Comparison of ENCODE assay signal across 2 cellular contexts in the genomic region with DNA sequence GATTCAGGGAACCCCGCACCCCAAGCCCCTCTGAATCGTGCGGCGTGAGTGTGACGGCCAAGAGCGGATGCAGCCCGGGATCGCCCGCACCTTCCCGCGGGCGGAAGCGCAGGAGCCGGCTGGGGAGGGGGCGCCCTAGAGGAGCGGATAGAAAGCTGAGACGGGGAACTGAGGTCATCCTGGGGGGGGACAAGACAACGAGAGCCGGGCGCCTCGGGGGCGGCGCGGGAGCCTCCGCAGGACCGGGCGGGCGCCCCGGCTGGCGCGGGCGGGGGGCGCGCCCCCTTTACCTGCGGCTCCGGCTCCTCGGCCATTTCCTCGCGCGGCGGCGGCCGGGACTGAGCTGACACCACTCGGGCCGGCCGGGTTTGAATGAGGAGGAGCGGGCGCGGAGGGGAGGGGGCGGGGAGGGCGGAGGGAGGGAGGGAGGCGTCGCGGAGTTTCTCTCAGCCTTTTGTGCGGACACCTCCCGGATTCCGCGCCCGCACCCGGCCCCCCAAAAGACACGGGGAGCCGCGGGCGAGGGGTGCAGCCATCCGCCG.
A peak's percentile ranks its signal among the peaks of the same experiment; 100 is the strongest.
TF ChIP-seq lines count a peak whose summit lies in the region.

A gene (minus strand): TSS at position 374 of the 542 bp plus-strand sequence. CDS start 11,013 bp downstream, outside the sequence.

TF ChIP-seq in GM12891, 5 proteins besides CTCF, POLR2A, EP300 and RAD21:
- TF ChIP-seq POLR2AphosphoS5 (IDR thresholded peaks at IDR 0.05; ENCODE audit: low read depth, low read length), result peak; percentile 60; the same call in 1 of the 2 replicates

TF ChIP-seq in GM12878, 131 proteins besides CTCF, POLR2A, EP300 and RAD21:
- 0 out of 2 replicates have a peak, but pooled peaks have one; percentile 9 for TF ChIP-seq SMAD5 (IDR thresholded peaks at IDR 0.05; ENCODE audit: low read depth)
- 0 out of 2 replicates have a peak, but pooled peaks have one; percentile 41 for TF ChIP-seq RB1 (IDR thresholded peaks at IDR 0.05; ENCODE audit: borderline replicate concordance)
- TF ChIP-seq POLR2AphosphoS2 (IDR thresholded peaks at IDR 0.05; ENCODE audit: low read depth, low read length), result 0 out of 2 replicates have a peak, but pooled peaks have one; percentile 2
- TF ChIP-seq ETV6 (conservative IDR thresholded peaks at IDR 0.05 in 1 of 2, IDR thresholded peaks at IDR 0.05 in 1 of 2; ENCODE audit: borderline replicate concordance in 1 of 2, low read depth in 1 of 2), result peak in 1 of 2 experiments; percentile 92; a peak in 1 of 4 replicates
- TF ChIP-seq YY1 (IDR thresholded peaks at IDR 0.05; ENCODE audit: low read depth, low read length), result peak; percentile 48; the same call in 1 of the 2 replicates
